18 cellular contexts compared by ENCODE assay signal in genomic region chr10:52409928-52410327, GRCh38.
"Had no signal": no experiment of that assay in that cellular context is flagged by ENCODE, and none has a peak within 500 bp of the region (broad histone marks: within the 10 kb centered on the region; RNA-seq: fewer than 3 reads in every experiment).

No MANE protein-coding gene starts in this region.

- ATAC-seq: activated CD4-positive, CD25-positive, alpha-beta regulatory T cell treated with anti-CD3 and anti-CD28 coated beads, Interleukin-2, amount 50 U/mL, for 24 hours; activated CD8-positive, alpha-beta T cell treated with anti-CD3 and anti-CD28 coated beads, Interleukin-2, amount 10 ng/mL, durations not matched to agents 7 days and 5 days had no signal

- H3K4me3 ChIP-seq: PC-9, SK-N-MC had no signal

- DNase-seq: activated CD4-positive, alpha-beta T cell treated with anti-CD3 and anti-CD28 coated beads for 48 hours; activated CD4-positive, alpha-beta T cell treated with anti-CD3 and anti-CD28 coated beads, Interleukin-2, amount 50 U/mL, for 4 hours; activated CD8-positive, alpha-beta memory T cell treated with anti-CD3 and anti-CD28 coated beads, Interleukin-2, amount 50 U/mL, for 48 hours; activated CD8-positive, alpha-beta T cell treated with anti-CD3 and anti-CD28 coated beads, Interleukin-2, amount 10 ng/mL, durations not matched to agents 7 days and 5 days; activated naive CD4-positive, alpha-beta T cell treated with anti-CD3 and anti-CD28 coated beads, Interleukin-2, amount 50 U/mL, for 16 hours; activated naive CD8-positive, alpha-beta T cell treated with anti-CD3 and anti-CD28 coated beads, Interleukin-2, amount 10 ng/mL, durations not matched to agents 7 days and 5 days; activated T-cell treated with anti-CD3 and anti-CD28 coated beads, Interleukin-2, amount 50 U/mL, for 1 hour; aorta; Karpas-422; NCI-H1105 treated with DMSO at 0.1 percent for 48 hours; NCI-H1436 treated with DMSO at 0.1 percent for 48 hours; NCI-H187; NCI-H2081; NCI-H510A treated with DMSO at 0.1 percent for 48 hours; PC-9; SIG-M5 had no signal

- H3K27ac ChIP-seq: PC-9, SK-N-MC had no signal

- H2AFZ ChIP-seq: PC-9 had no signal
